In genomic region chr12:104294845-104295674, GRCh38 we compare ENCODE assay signal across 13 cellular contexts. TPM values are rescaled to one million over a fixed set of nuclear protein-coding genes. Genes with fewer than 3 reads are reported as not detected.
A peak's percentile ranks its signal among the peaks of the same experiment; 100 is the strongest.
DNase-seq lines count a peak whose midpoint lies in the region; ATAC-seq and TF ChIP-seq lines count a peak whose summit lies in the region.
"Had no signal": no experiment of that assay in that cellular context is flagged by ENCODE, and none has a peak within 500 bp of the region (broad histone marks: within the 10 kb centered on the region; RNA-seq: fewer than 3 reads in every experiment).

No MANE protein-coding gene starts in this region.

- peaks cover 0 to 2% (median 0%) of the 10 kb centered on the region in 7 donors for H3K9me3 Mint-ChIP-seq in CD14-positive monocyte
- H3K9me3 Mint-ChIP-seq in neural crest cell, result no peaks in the 10 kb centered on the region
- H3K9me3 Mint-ChIP-seq: CD8-positive, alpha-beta T cell; stimulated activated naive CD8-positive, alpha-beta T cell treated with anti-CD3 and anti-CD28 coated beads, Interleukin-15, amount 100 ng/mL, for 72 hours had no signal

- H3K27me3 ChIP-seq in IMR-90 (ENCODE audit: control insufficient read depth, insufficient read depth, low read length), result no peaks in the 10 kb centered on the region

- BruUV-seq in IMR-90 (replicated peaks; lab: Mats Ljungman, UMichigan), result no TSS peak

- H3K4me3 ChIP-seq in IMR-90 (ENCODE audit: insufficient read depth, low read depth, low read length) (no peak overlapping the region), coronary artery (peak overlapping the region; percentile 55)
- H3K4me3 ChIP-seq: mucosa of descending colon had no signal

- H3K4me1 Mint-ChIP-seq in CD14-positive monocyte, result peaks cover 21% of the 10 kb centered on the region
- H3K4me1 Mint-ChIP-seq in neural crest cell, result peaks cover 28% of the 10 kb centered on the region

- H3K4ac ChIP-seq in IMR-90 (ENCODE audit: low read depth, low read length), result no peak overlapping the region

- intact Hi-C loops in CD14-positive monocyte (cut with micrococcal nuclease), result loop anchor here in 1 of 2 donors (5.0 kb wide), 1 partner anchor 78 kb away; the partner anchor contains the start of gene TXNRD1
- intact Hi-C loops in IMR-90 (cut with micrococcal nuclease), result loop anchor here (10.0 kb wide), 1 partner anchor 420 kb away; no protein-coding TSS in a partner anchor

- H3K9me1 ChIP-seq in IMR-90 (ENCODE audit: insufficient read depth, low read length), result peaks cover 6% of the 10 kb centered on the region; the same call in 1 of the 2 replicates

- TF ChIP-seq POLR2A in IMR-90 (IDR thresholded peaks at IDR 0.05; ENCODE audit: low read depth, low read length), result no peak

- no peaks in the 10 kb centered on the region for H3K9me3 ChIP-seq in IMR-90 (ENCODE audit: control insufficient read depth, insufficient read depth, low read length)
- H3K9me3 ChIP-seq: mucosa of descending colon had no signal

- no peak overlapping the region for H3K18ac ChIP-seq in IMR-90 (ENCODE audit: low read depth, low read length)

- dilution Hi-C loops in IMR-90 (cut with HindIII; ENCODE audit: low sequenced_read_pairs, unreplicated experiment), result no loop called here

- H4K20me1 ChIP-seq in IMR-90 (ENCODE audit: insufficient read depth, low read length), result peaks cover 93% of the 10 kb centered on the region

- H4K8ac ChIP-seq in IMR-90 (ENCODE audit: low read depth in 2 of 2, low read length in 2 of 2), result no peak overlapping the region

- H3K23ac ChIP-seq in IMR-90 (ENCODE audit: low read depth, low read length), result no peak overlapping the region

- H3K4me1 ChIP-seq in IMR-90 (ENCODE audit: control insufficient read depth, insufficient read depth, low read length), result peaks cover 23% of the 10 kb centered on the region

- H3K27ac ChIP-seq in IMR-90 (ENCODE audit: insufficient read depth, low read length) (0 out of 2 replicates have a peak overlapping the region, but pooled peaks have one; percentile 1), coronary artery (peak overlapping the region; percentile 12 to 73)

- H3K14ac ChIP-seq in IMR-90 (replicated peaks; ENCODE audit: low read depth, low read length), result no peak overlapping the region

- H3K56ac ChIP-seq in IMR-90 (ENCODE audit: extremely low read depth, insufficient read depth, low read length), result no peak overlapping the region

- CTCF ChIA-PET in IMR-90 (lab: Yijun Ruan, JAX), result no interaction called here

- H2AK5ac ChIP-seq in IMR-90 (ENCODE audit: low read depth, low read length), result no peak overlapping the region

- H3K4me2 ChIP-seq in IMR-90 (ENCODE audit: low read depth, low read length), result peak overlapping the region; percentile 54

- no peak overlapping the region for H4K5ac ChIP-seq in IMR-90 (ENCODE audit: low read depth, low read length)

- H2BK15ac ChIP-seq in IMR-90 (ENCODE audit: low read depth, low read length), result no peak overlapping the region

- 100% methylated on average over 2 of the region's 9 CpGs; no CpG with 5 or more reads in 1 of the 2 experiments for whole genome bisulfite sequencing in IMR-90 (ENCODE audit: extremely low coverage in 2 of 2, insufficient read length in 1 of 2), 2 experiments

- TF ChIP-seq RAD21 in IMR-90 (IDR thresholded peaks at IDR 0.05; ENCODE audit: low read length), result no peak

- ATAC-seq in IMR-90 (ENCODE audit: low read depth), result no peak
- ATAC-seq in GM18873 (IDR thresholded peaks at IDR 0.05; ENCODE audit: low FRiP score, unreplicated experiment), result no peak
- ATAC-seq in GM19328 (IDR thresholded peaks at IDR 0.05; ENCODE audit: unreplicated experiment), result no peak
- ATAC-seq: CD8-positive, alpha-beta T cell; mucosa of descending colon; stimulated activated naive CD8-positive, alpha-beta T cell treated with anti-CD3 and anti-CD28 coated beads, Interleukin-15, amount 100 ng/mL, for 72 hours had no signal

- H3K36me3 Mint-ChIP-seq in CD14-positive monocyte (peaks cover 35 to 73% of the 10 kb centered on the region in 2 donors), neural crest cell (ENCODE audit: low read depth) (peaks cover 26% of the 10 kb centered on the region)

- POLR2A ChIA-PET in IMR-90 (lab: Charles Lee; ENCODE audit: unreplicated experiment), result interaction anchor here (0.6 to 1.4 kb wide), 3 partner anchors 8 to 115 kb away, joined by 3 read pairs; no protein-coding TSS in a partner anchor

- H3K79me1 ChIP-seq in IMR-90 (ENCODE audit: low read depth in 1 of 2, low read length in 2 of 2), result peaks cover 4 to 20% of the 10 kb centered on the region in 2 experiments; a peak in 1 of 4 replicates

- H2BK5ac ChIP-seq in IMR-90 (ENCODE audit: low read depth, low read length, poor library complexity, severe bottlenecking), result peak overlapping the region; percentile 2

- no peak overlapping the region for H2BK120ac ChIP-seq in IMR-90 (ENCODE audit: low read depth, low read length)

- peak overlapping the region in 5 of 7 donors; percentile 35 to 79 (median 68) for H3K27ac Mint-ChIP-seq in CD14-positive monocyte
- peak overlapping the region; percentile 37 for H3K27ac Mint-ChIP-seq in neural crest cell (ENCODE audit: unreplicated experiment)
- H3K27ac Mint-ChIP-seq: CD8-positive, alpha-beta T cell had no signal

- H3K9ac ChIP-seq in IMR-90 (ENCODE audit: low read depth, low read length), result peak overlapping the region; percentile 23; the same call in 1 of the 2 replicates

- H2BK20ac ChIP-seq in IMR-90 (ENCODE audit: low read depth, low read length), result no peak overlapping the region

- no peak overlapping the region for H2AFZ ChIP-seq in IMR-90 (replicated peaks; ENCODE audit: low read length, poor library complexity)

- in situ Hi-C loops in IMR-90 (cut with MboI; ENCODE audit: low sequenced_read_pairs), result no loop called here

- no peak overlapping the region for H2AK9ac ChIP-seq in IMR-90 (replicated peaks; ENCODE audit: low read depth, low read length, poor library complexity)

- no peak overlapping the region for H4K91ac ChIP-seq in IMR-90 (ENCODE audit: insufficient read depth, low read depth, low read length)

- H3K27me3 Mint-ChIP-seq in CD14-positive monocyte (ENCODE audit: low read depth in 3 of 3) (no peaks in the 10 kb centered on the region), neural crest cell (ENCODE audit: low read depth) (no peaks in the 10 kb centered on the region)
- H3K27me3 Mint-ChIP-seq: stimulated activated naive CD8-positive, alpha-beta T cell treated with anti-CD3 and anti-CD28 coated beads, Interleukin-15, amount 100 ng/mL, for 72 hours had no signal

- H3K4me3 Mint-ChIP-seq in CD14-positive monocyte, result no peak overlapping the region
- H3K4me3 Mint-ChIP-seq in neural crest cell, result no peak overlapping the region
- H3K4me3 Mint-ChIP-seq: CD8-positive, alpha-beta T cell; stimulated activated naive CD8-positive, alpha-beta T cell treated with anti-CD3 and anti-CD28 coated beads, Interleukin-15, amount 100 ng/mL, for 72 hours had no signal

- TF ChIP-seq CTCF in CD14-positive monocyte (IDR thresholded peaks at IDR 0.05) (no peak), IMR-90 (conservative IDR thresholded peaks at IDR 0.05; ENCODE audit: low read depth, low read length) (no peak), coronary artery (IDR thresholded peaks at IDR 0.05) (no peak), neural crest cell (conservative IDR thresholded peaks at IDR 0.05) (no peak)

- peaks cover 56% of the 10 kb centered on the region for H3K36me3 ChIP-seq in IMR-90 (ENCODE audit: control insufficient read depth, insufficient read depth, low read length)

- DNase-seq in CD14-positive monocyte (ENCODE audit: low spot score) (no peak), IMR-90 (no peak), coronary artery (ENCODE audit: low spot score) (no peak), neural crest cell (ENCODE audit: low read depth, low spot score) (no peak), NCI-H82 (lab: John Stamatoyannopoulos, UW) (no peak), cortex of kidney (lab: John Stamatoyannopoulos, UW) (no peak)
- DNase-seq: CD8-positive, alpha-beta T cell; NCI-H774; stimulated activated CD4-positive, alpha-beta T cell treated with anti-CD3 and anti-CD28 coated beads, Interleukin-4, amount 100 ng/mL, for 4 hours; stimulated activated naive CD8-positive, alpha-beta T cell treated with anti-CD3 and anti-CD28 coated beads, Interleukin-15, amount 100 ng/mL, for 72 hours had no signal

TF ChIP-seq in IMR-90, 13 proteins besides CTCF, POLR2A, EP300 and RAD21 (continues in another document):
- TF ChIP-seq USF2 (IDR thresholded peaks at IDR 0.05; ENCODE audit: low read depth, low read length), result no peak
- no peak for TF ChIP-seq BHLHE40 (IDR thresholded peaks at IDR 0.05; ENCODE audit: low read depth, low read length)
- TF ChIP-seq FOS (IDR thresholded peaks at IDR 0.05; ENCODE audit: low read depth, low read length), result no peak
- no peak for TF ChIP-seq RCOR1 (IDR thresholded peaks at IDR 0.05; ENCODE audit: insufficient replicate concordance, low read length)
- no peak for TF ChIP-seq ELK1 (IDR thresholded peaks at IDR 0.05; ENCODE audit: borderline replicate concordance, low read depth, low read length)
- no peak for TF ChIP-seq MXI1 (IDR thresholded peaks at IDR 0.05; ENCODE audit: borderline replicate concordance, low read depth, low read length)
- no peak for TF ChIP-seq CEBPB (IDR thresholded peaks at IDR 0.05; ENCODE audit: low read depth, low read length)
- TF ChIP-seq CHD1 (IDR thresholded peaks at IDR 0.05; ENCODE audit: low read depth, low read length), result no peak
- no peak for TF ChIP-seq RFX5 (IDR thresholded peaks at IDR 0.05; ENCODE audit: low read depth, low read length)
- no peak for TF ChIP-seq MAFK (IDR thresholded peaks at IDR 0.05; ENCODE audit: low read depth, low read length)

RNA-seq across cellular contexts. Expression of gene EID3, which starts 8.5 kb away (rescaled TPM):
- 1 to 10 TPM in 1 of 2 donors, under 1 TPM in 1; 0.64 to 1.0 TPM for polyA plus RNA-seq in CD14-positive monocyte
- 4.1 and 6.9 TPM in 2 replicates for total RNA-seq in IMR-90 (2012; rRNA removed)
- 2.0 and 2.2 TPM in 2 replicates for polyA plus RNA-seq in IMR-90 (2012; rRNA removed)
- 0.48 and 0.92 TPM in 2 replicates for polyA plus RNA-seq in IMR-90 (2012; cell fraction: cytosol; rRNA removed)
- 5.9 and 6.1 TPM in 2 replicates for polyA plus RNA-seq in IMR-90 (2012; cell fraction: nucleus; rRNA removed; ENCODE audit: low replicate concordance)
- total RNA-seq in neural crest cell, result 1.8 and 3.0 TPM in 2 replicates
